In the genomic region with DNA sequence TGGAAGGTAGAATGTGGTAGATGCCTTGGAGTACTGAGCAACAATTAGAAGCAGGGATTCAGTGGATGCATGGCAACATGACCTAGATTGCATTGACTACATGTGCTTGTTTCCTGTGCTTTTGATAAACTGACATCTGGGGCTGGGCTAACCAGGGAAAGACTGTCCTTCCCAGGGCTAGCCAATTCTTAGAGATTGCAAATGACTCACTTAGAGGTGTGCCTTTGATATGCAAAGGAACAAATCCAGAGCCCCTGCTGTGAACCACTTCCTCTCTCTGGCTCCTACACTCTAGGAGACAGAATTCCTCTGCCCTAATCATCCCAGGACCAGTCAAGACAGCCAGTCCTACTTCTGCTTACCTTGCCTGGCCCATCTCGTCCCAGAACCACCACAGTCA, we compare ENCODE assay signal across 12 cellular contexts.
DNase-seq lines count a peak whose midpoint lies in the region; TF ChIP-seq lines count a peak whose summit lies in the region.
"Had no signal": no experiment of that assay in that cellular context is flagged by ENCODE, and none has a peak within 500 bp of the region (broad histone marks: within the 10 kb centered on the region; RNA-seq: fewer than 3 reads in every experiment).

No MANE protein-coding gene starts in this region.

- no peaks in the 10 kb centered on the region for H3K36me3 ChIP-seq in mesodermal cell (ENCODE audit: control insufficient read depth, insufficient read depth, low read length)
- H3K36me3 ChIP-seq: vagina had no signal

- no peak overlapping the region for H3K4me3 ChIP-seq in mesodermal cell (ENCODE audit: extremely low read depth, insufficient read depth, low read length, poor library complexity, severe bottlenecking)
- H3K4me3 ChIP-seq: vagina had no signal

- H3K9me3 ChIP-seq in mesodermal cell (ENCODE audit: control insufficient read depth, low read length) = no peaks in the 10 kb centered on the region
- H3K9me3 ChIP-seq: vagina had no signal

- in situ Hi-C loops in KBM-7 (cut with MboI; ENCODE audit: low pct_unique_long_range_greater_than_20kb, low sequenced_read_pairs) = no loop called here

- no peaks in the 10 kb centered on the region for H3K36me3 Mint-ChIP-seq in chondrocyte (ENCODE audit: low read depth)
- no peaks in the 10 kb centered on the region for H3K36me3 Mint-ChIP-seq in activated T-cell treated with anti-CD3 and anti-CD28 coated beads, Interleukin-2, amount 50 U/mL, for 24 hours (ENCODE audit: low read depth)
- H3K36me3 Mint-ChIP-seq: activated naive CD8-positive, alpha-beta T cell; T-cell had no signal

- peaks cover 37% of the 10 kb centered on the region for H3K4me1 Mint-ChIP-seq in chondrocyte (ENCODE audit: low read depth)
- H3K4me1 Mint-ChIP-seq in activated T-cell treated with anti-CD3 and anti-CD28 coated beads, Interleukin-2, amount 50 U/mL, for 24 hours (ENCODE audit: low read depth) = peaks cover 16% of the 10 kb centered on the region

- H3K9me3 Mint-ChIP-seq in chondrocyte (ENCODE audit: low read depth) = no peaks in the 10 kb centered on the region
- no peaks in the 10 kb centered on the region for H3K9me3 Mint-ChIP-seq in activated T-cell treated with anti-CD3 and anti-CD28 coated beads, Interleukin-2, amount 50 U/mL, for 24 hours
- H3K9me3 Mint-ChIP-seq: T-cell had no signal

- H3K27me3 Mint-ChIP-seq in chondrocyte (ENCODE audit: low read depth) = no peaks in the 10 kb centered on the region
- H3K27me3 Mint-ChIP-seq in activated T-cell treated with anti-CD3 and anti-CD28 coated beads, Interleukin-2, amount 50 U/mL, for 24 hours = peaks cover 2% of the 10 kb centered on the region
- H3K27me3 Mint-ChIP-seq: activated naive CD8-positive, alpha-beta T cell had no signal

- TF ChIP-seq CTCF in chondrocyte (IDR thresholded peaks at IDR 0.05) = no peak

- no peak overlapping the region for H3K4me3 Mint-ChIP-seq in chondrocyte (ENCODE audit: unreplicated experiment)
- H3K4me3 Mint-ChIP-seq in activated T-cell treated with anti-CD3 and anti-CD28 coated beads, Interleukin-2, amount 50 U/mL, for 24 hours = no peak overlapping the region
- H3K4me3 Mint-ChIP-seq: activated naive CD8-positive, alpha-beta T cell; T-cell had no signal

- H3K27ac ChIP-seq in mesodermal cell (ENCODE audit: low read depth, low read length, severe bottlenecking) = peak overlapping the region; percentile 30
- no peak overlapping the region for H3K27ac ChIP-seq in caudate nucleus (ENCODE audit: low read depth, low read length)
- H3K27ac ChIP-seq: vagina had no signal

- 11% methylated on average over 1 of the region's 1 CpG; no CpG with 5 or more reads in 1 of the 2 experiments for WGBS in mesodermal cell (ENCODE audit: insufficient coverage in 2 of 2), 2 experiments

- peak overlapping the region; percentile 72 for H3K27ac Mint-ChIP-seq in chondrocyte (ENCODE audit: unreplicated experiment)
- no peak overlapping the region for H3K27ac Mint-ChIP-seq in activated T-cell treated with anti-CD3 and anti-CD28 coated beads, Interleukin-2, amount 50 U/mL, for 24 hours
- H3K27ac Mint-ChIP-seq: activated naive CD8-positive, alpha-beta T cell; T-cell had no signal

- DNase-seq in EL = peak; percentile 76
- peak; percentile 9 for DNase-seq in KBM-7
- no peak for DNase-seq in chondrocyte (ENCODE audit: low spot score)
- no peak for DNase-seq in caudate nucleus (lab: John Stamatoyannopoulos, UW)
- DNase-seq in activated T-cell treated with anti-CD3 and anti-CD28 coated beads, Interleukin-2, amount 50 U/mL, for 24 hours = no peak
- DNase-seq in NCI-H748 (lab: John Stamatoyannopoulos, UW; ENCODE audit: unreplicated experiment) = no peak
- DNase-seq in GM19240 (ENCODE audit: insufficient read length, low spot score) = no peak
- DNase-seq: NCI-H1417, T-cell had no signal

- H3K4me1 ChIP-seq in mesodermal cell (ENCODE audit: control insufficient read depth, insufficient read depth, low read length, poor library complexity, severe bottlenecking) = peaks cover 15% of the 10 kb centered on the region

Comparison
In these comparisons a context has a peak if more than half of its experiments do, and no peak if none do; other contexts are left out.
1. DNase-seq: peak in EL (single experiment) and KBM-7 (single experiment); none in chondrocyte (single experiment), caudate nucleus (0 of 61), activated T-cell treated with anti-CD3 and anti-CD28 coated beads, Interleukin-2, amount 50 U/mL, for 24 hours (single experiment), NCI-H748 (single experiment) and GM19240 (single experiment).